In the genomic region with DNA sequence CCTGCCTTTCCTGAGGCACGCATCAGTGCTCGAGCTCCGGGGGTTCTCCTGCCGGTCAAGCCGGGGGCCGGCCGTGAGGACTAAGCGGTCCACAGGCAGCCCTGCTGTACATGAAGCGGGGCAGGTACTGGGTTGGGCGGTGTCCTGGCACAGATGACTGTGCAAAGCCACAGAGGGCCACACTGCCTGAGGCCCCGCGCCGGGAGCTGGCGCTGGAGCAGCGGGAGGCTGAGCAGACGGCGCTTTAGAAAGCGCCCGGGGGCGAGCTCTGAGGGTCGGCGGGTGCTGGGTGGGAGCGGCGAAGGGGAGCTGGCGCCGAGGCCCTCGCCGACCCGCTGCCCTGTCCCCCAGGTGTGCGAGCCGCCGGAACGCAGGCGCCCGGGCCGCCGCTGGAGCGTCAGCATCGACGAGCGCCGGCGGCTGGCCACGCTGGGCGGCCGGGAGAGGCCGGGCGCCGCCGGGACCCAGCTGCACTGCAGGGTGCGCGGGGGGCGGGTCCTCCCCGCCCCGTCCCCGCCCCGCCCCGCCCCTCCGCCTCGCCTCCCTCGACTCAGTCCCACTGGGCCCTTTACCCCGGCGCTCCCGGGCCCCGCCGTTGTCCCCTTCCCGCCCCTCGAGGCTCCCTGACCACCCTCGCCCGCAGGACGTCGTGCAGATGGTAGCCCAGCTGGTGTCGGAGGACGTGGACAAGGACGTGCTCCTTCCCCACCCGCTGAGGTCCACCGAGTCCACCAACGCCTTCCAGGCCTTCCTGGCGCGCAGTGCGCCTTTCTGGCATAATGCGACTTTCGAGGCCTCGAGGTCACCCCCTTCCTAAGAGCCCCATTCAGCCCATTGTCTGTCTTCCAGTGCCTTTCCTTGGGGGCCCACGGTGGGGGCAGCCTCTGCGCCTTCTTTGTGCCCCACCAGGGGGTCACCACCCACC, we compare ENCODE assay signal across 8 cellular contexts. TPM values are rescaled to one million over a fixed set of nuclear protein-coding genes. Genes with fewer than 3 reads are reported as not detected.
A peak's percentile ranks its signal among the peaks of the same experiment; 100 is the strongest.
DNase-seq lines count a peak whose midpoint lies in the region; ATAC-seq, FAIRE-seq and TF ChIP-seq lines count a peak whose summit lies in the region.

No MANE protein-coding gene starts in this region.

- POLR2A ChIA-PET in A549 (lab: Yijun Ruan, JAX) = interaction anchor here (1.5 to 1.6 kb wide), 3 partner anchors 12 to 110 kb away, joined by 3 to 4 read pairs (median 4); partner anchors contain the start of gene BRF1

- H3K36me3 Mint-ChIP-seq in natural killer cell = no peaks in the 10 kb centered on the region

- WGBS in A549 (ENCODE audit: missing lambda C conversion rate) = 60% methylated on average over 57 of the region's 86 CpGs

- H3K27me3 Mint-ChIP-seq in natural killer cell (ENCODE audit: low read depth in 2 of 2) = peaks cover 0 to 20% of the 10 kb centered on the region in 2 donors

- peak; percentile 51 to 59 for ATAC-seq in A549
- peak; percentile 51 for ATAC-seq in SK-N-SH treated with all-trans-retinoic acid at 6 μM for 48 hours
- peak; percentile 45 to 52 (median 46) for ATAC-seq in natural killer cell
- no peak for ATAC-seq in HG03025 (IDR thresholded peaks at IDR 0.05; ENCODE audit: low FRiP score, unreplicated experiment)

- DNase-seq in A549 (ENCODE audit: low read depth in 1 of 2, low spot score in 1 of 2) (peak in 1 of 2 experiments; percentile 72), GM19238 (ENCODE audit: insufficient read length, low spot score) (peak; percentile 74), erythroblast (lab: John Stamatoyannopoulos, UW) (peak; percentile 60 to 67), natural killer cell (no peak), H4 (ENCODE audit: low spot score) (no peak), NCI-H446 treated with DMSO at 0.1 percent for 48 hours (lab: John Stamatoyannopoulos, UW) (no peak)

- H3K9me3 ChIP-seq in A549 = no peaks in the 10 kb centered on the region

- no peak for TF ChIP-seq RAD21 in A549 (conservative IDR thresholded peaks at IDR 0.05 in 1 of 2, IDR thresholded peaks at IDR 0.05 in 1 of 2)

- TF ChIP-seq EP300 in A549 (IDR thresholded peaks at IDR 0.05) = no peak

- no peaks in the 10 kb centered on the region for H3K9me3 Mint-ChIP-seq in natural killer cell

- H3K27ac Mint-ChIP-seq in natural killer cell = no peak overlapping the region

- TF ChIP-seq CTCF in A549 (IDR thresholded peaks at IDR 0.05) (no peak), natural killer cell (IDR thresholded peaks at IDR 0.05) (no peak)

- H3K4me1 Mint-ChIP-seq in natural killer cell = peaks cover 0 to 5% of the 10 kb centered on the region in 2 donors

- peaks cover 13% of the 10 kb centered on the region; the same call in 2 of the 3 replicates for H3K4me1 ChIP-seq in A549

- TF ChIP-seq POLR2A in A549 (IDR thresholded peaks at IDR 0.05; ENCODE audit: low read length) (no peak; the same call in 1 of the 2 replicates), erythroblast (IDR thresholded peaks at IDR 0.05; ENCODE audit: low read length) (no peak)

- FAIRE-seq in A549 (lab: Jason Lieb, UNC) = no peak

- peak overlapping the region; percentile 31 for H3K4me3 Mint-ChIP-seq in natural killer cell

- CTCF ChIA-PET in A549 (lab: Yijun Ruan, JAX) = interaction anchor here (1.5 to 2.2 kb wide), 4 partner anchors 41 to 321 kb away, joined by 3 to 9 read pairs (median 7); no protein-coding TSS in a partner anchor

- peak overlapping the region; percentile 31; the same call in 2 of the 3 replicates for H3K4me3 ChIP-seq in A549

- H3K4me2 ChIP-seq in A549 = peak overlapping the region; percentile 77

- intact Hi-C loops in natural killer cell (cut with micrococcal nuclease) = loop anchor here (1.0 kb wide), 1 partner anchor 27 kb away; no protein-coding TSS in a partner anchor

- peak overlapping the region in 1 of 2 experiments; percentile 76; a peak in 3 of 6 replicates for H3K27ac ChIP-seq in A549

TF ChIP-seq in A549, 52 proteins besides CTCF, POLR2A, EP300 and RAD21:
- TF ChIP-seq JUN (IDR thresholded peaks at IDR 0.05) = 0 out of 5 replicates have a peak, but pooled peaks of 1 of the 2 experiments have one; percentile 28
- TF ChIP-seq SMC3 (IDR thresholded peaks at IDR 0.05) = no peak
- TF ChIP-seq, protein P1, sequence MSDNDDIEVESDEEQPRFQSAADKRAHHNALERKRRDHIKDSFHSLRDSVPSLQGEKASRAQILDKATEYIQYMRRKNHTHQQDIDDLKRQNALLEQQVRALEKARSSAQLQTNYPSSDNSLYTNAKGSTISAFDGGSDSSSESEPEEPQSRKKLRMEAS (IDR thresholded peaks at IDR 0.05) = 0 out of 2 replicates have a peak, but pooled peaks have one; percentile 24
TF ChIP-seq in A549: peak in this region for 2.

TF ChIP-seq in SK-N-SH treated with all-trans-retinoic acid at 6 μM for 48 hours, 23 proteins besides CTCF, POLR2A, EP300 and RAD21 (continues in another document):
- no peak for TF ChIP-seq POU6F1 (CRISPR knock-in tag; IDR thresholded peaks at IDR 0.05; ENCODE audit: borderline replicate concordance, low read depth)
- TF ChIP-seq ZC3H10 (CRISPR knock-in tag; IDR thresholded peaks at IDR 0.05) = no peak
- no peak for TF ChIP-seq CSRNP3 (CRISPR knock-in tag; IDR thresholded peaks at IDR 0.05)
- no peak for TF ChIP-seq ISL1 (CRISPR knock-in tag; IDR thresholded peaks at IDR 0.05)
- no peak for TF ChIP-seq TCF4 (CRISPR knock-in tag; IDR thresholded peaks at IDR 0.05; ENCODE audit: borderline replicate concordance)
- no peak for TF ChIP-seq ZFP3 (CRISPR knock-in tag; IDR thresholded peaks at IDR 0.05)
- TF ChIP-seq ZNF8 (CRISPR knock-in tag; IDR thresholded peaks at IDR 0.05) = no peak
- TF ChIP-seq ESRRG (CRISPR knock-in tag; IDR thresholded peaks at IDR 0.05) = no peak
- TF ChIP-seq, protein P2, sequence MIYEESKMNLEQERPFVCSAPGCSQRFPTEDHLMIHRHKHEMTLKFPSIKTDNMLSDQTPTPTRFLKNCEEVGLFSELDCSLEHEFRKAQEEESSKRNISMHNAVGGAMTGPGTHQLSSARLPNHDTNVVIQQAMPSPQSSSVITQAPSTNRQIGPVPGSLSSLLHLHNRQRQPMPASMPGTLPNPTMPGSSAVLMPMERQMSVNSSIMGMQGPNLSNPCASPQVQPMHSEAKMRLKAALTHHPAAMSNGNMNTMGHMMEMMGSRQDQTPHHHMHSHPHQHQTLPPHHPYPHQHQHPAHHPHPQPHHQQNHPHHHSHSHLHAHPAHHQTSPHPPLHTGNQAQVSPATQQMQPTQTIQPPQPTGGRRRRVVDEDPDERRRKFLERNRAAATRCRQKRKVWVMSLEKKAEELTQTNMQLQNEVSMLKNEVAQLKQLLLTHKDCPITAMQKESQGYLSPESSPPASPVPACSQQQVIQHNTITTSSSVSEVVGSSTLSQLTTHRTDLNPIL (CRISPR knock-in tag; IDR thresholded peaks at IDR 0.05; ENCODE audit: low read depth) = no peak
- no peak for TF ChIP-seq CSDC2 (CRISPR knock-in tag; IDR thresholded peaks at IDR 0.05)
- TF ChIP-seq SNAI2 (CRISPR knock-in tag; IDR thresholded peaks at IDR 0.05) = no peak
- no peak for TF ChIP-seq BACH2 (CRISPR knock-in tag; IDR thresholded peaks at IDR 0.05; ENCODE audit: borderline replicate concordance)

RNA-seq across cellular contexts. Expression of gene MTA1, which starts 8.3 kb away (rescaled TPM):
- polyA plus RNA-seq in A549 (2011; rRNA removed) = 46.8 and 52.7 TPM in 2 replicates
- 105 and 111 TPM in 2 replicates for polyA plus RNA-seq in A549 (2012; cell fraction: cytosol; rRNA removed)
- polyA plus RNA-seq in A549 (2012; cell fraction: nucleus; rRNA removed) = 523 and 668 TPM in 2 replicates
- 80.7 to 89.8 TPM (median 86.7 TPM) in 3 replicates for polyA plus RNA-seq in A549 (2017; fragmentation: RNase III; extraction: RNeasy Plus Mini Kit Qiagen cat#74134 plus additional on column Dnase treatment)
- polyA minus RNA-seq in A549 (2011; rRNA and poly(A)+ RNA removed) = 42.6 and 67.3 TPM in 2 replicates
- 100 to 1,000 TPM; 104 to 125 (median 112) TPM for total RNA-seq in natural killer cell
- total RNA-seq in H4 (2014; rRNA removed; shearing (Covaris generic)) = 17.2 and 24.0 TPM in 2 replicates

RNA-seq across cellular contexts. Expression of gene TEX22, which starts 12.9 kb away (rescaled TPM):
- polyA plus RNA-seq in A549 (2011; rRNA removed) (0.06 and 0.19 TPM in 2 replicates), A549 (2017; fragmentation: RNase III; extraction: RNeasy Plus Mini Kit Qiagen cat#74134 plus additional on column Dnase treatment) (0.23 to 0.51 TPM (median 0.26 TPM) in 3 replicates)
- polyA plus RNA-seq in A549 (2012; cell fraction: cytosol; rRNA removed) = 0.08 and 0.12 TPM in 2 replicates
- polyA plus RNA-seq in A549 (2012; cell fraction: nucleus; rRNA removed) = 0.65 and 0.84 TPM in 2 replicates
- 0.44 and 0.50 TPM in 2 replicates for polyA minus RNA-seq in A549 (2011; rRNA and poly(A)+ RNA removed)
- total RNA-seq in natural killer cell = 1 to 10 TPM in 2 of 3 donors, under 1 TPM in 1; 0.23 to 1.9 (median 1.8) TPM
- 0.04 TPM in 1 of 2 replicates, not detected in the other for total RNA-seq in H4 (2014; rRNA removed; shearing (Covaris generic))

Comparison
In these comparisons a context has a peak if more than half of its experiments do, and no peak if none do; other contexts are left out.
1. DNase-seq: peak in GM19238 (single experiment) and erythroblast (2 of 2); none in natural killer cell (single experiment), H4 (single experiment) and NCI-H446 treated with DMSO at 0.1 percent for 48 hours (single experiment).